27 cellular contexts compared by ENCODE assay signal in genomic region chr2:237835372-237835771, GRCh38.
"Had no signal": no experiment of that assay in that cellular context is flagged by ENCODE, and none has a peak within 500 bp of the region (broad histone marks: within the 10 kb centered on the region; RNA-seq: fewer than 3 reads in every experiment).

No MANE protein-coding gene starts in this region.

- H3K9me3 ChIP-seq: stomach, suprapubic skin, testis, thoracic aorta, thyroid gland, tibial artery, tibial nerve, transverse colon, upper lobe of left lung, upper lobe of right lung, uterus, vagina had no signal

- DNase-seq: stimulated activated CD4-positive, alpha-beta T cell treated with anti-CD3 and anti-CD28 coated beads, Interleukin-2, amount 100 ng/mL, for 48 hours; stimulated activated CD4-positive, alpha-beta T cell treated with anti-CD3 and anti-CD28 coated beads, Interleukin-4, amount 100 ng/mL, for 1 hour; stimulated activated CD4-positive, alpha-beta T cell treated with anti-CD3 and anti-CD28 coated beads, Interleukin-4, amount 100 ng/mL, for 24 hours; stimulated activated CD4-positive, alpha-beta T cell treated with anti-CD3 and anti-CD28 coated beads, Interleukin-4, amount 100 ng/mL, for 4 hours; stimulated activated CD8-positive, alpha-beta memory T cell treated with anti-CD3 and anti-CD28 coated beads, Interleukin-4, amount 100 ng/mL, for 48 hours; stimulated activated naive B cell treated with anti-CD40 and anti-IgM and Interleukin-4, amounts not matched to agents 10 μg/mL and 1 μg/mL and 100 μg/mL, for 72 hours; stimulated activated naive CD4-positive, alpha-beta T cell; stimulated activated naive CD4-positive, alpha-beta T cell treated with Interleukin-2 at 50 U/mL for 16 hours; stimulated activated naive CD8-positive, alpha-beta T cell treated with anti-CD3 and anti-CD28 coated beads, Interleukin-15, amount 100 ng/mL, for 72 hours; stimulated activated naive CD8-positive, alpha-beta T cell treated with anti-CD3 and anti-CD28 coated beads, Interleukin-15, Interleukin-2, amounts not matched to agents 100 U/mL and 50 U/mL, for 24 hours; stomach; substantia nigra; testis; thyroid gland; tibial artery; transverse colon; trophoblast cell; upper lobe of left lung; upper lobe of right lung; uterus had no signal

- H3K4me3 ChIP-seq: stomach, suprapubic skin, testis, thoracic aorta, thyroid gland, tibial artery, tibial nerve, transverse colon, upper lobe of left lung, upper lobe of right lung, uterus, vagina had no signal

- H3K4me1 ChIP-seq: stomach, suprapubic skin, testis, thyroid gland, tibial artery, tibial nerve, transverse colon, upper lobe of left lung, upper lobe of right lung, uterus, vagina had no signal

- ATAC-seq: stimulated activated effector memory CD8-positive, alpha-beta T cell treated with anti-CD3 and anti-CD28 coated beads, Interleukin-12 subunit alpha, Interleukin-12 subunit beta, amount 100 ng/mL, for 72 hours; stimulated activated memory B cell treated with anti-CD40 and anti-IgM and Interleukin-4, amounts not matched to agents 10 μg/mL and 1 μg/mL and 100 μg/mL, for 72 hours; stimulated activated naive B cell treated with anti-CD40 and anti-IgM and Interleukin-4, amounts not matched to agents 10 μg/mL and 1 μg/mL and 100 μg/mL, for 72 hours; stimulated activated naive CD8-positive, alpha-beta T cell treated with anti-CD3 and anti-CD28 coated beads, Interleukin-15, amount 100 ng/mL, for 72 hours; stimulated activated naive CD8-positive, alpha-beta T cell treated with anti-CD3 and anti-CD28 coated beads, Interleukin-15, Interleukin-2, amounts not matched to agents 100 U/mL and 50 U/mL, for 24 hours; upper lobe of right lung had no signal

- FAIRE-seq: urothelium cell line had no signal

- H3K27ac ChIP-seq: stomach, suprapubic skin, testis, thoracic aorta, thyroid gland, tibial artery, tibial nerve, transverse colon, upper lobe of left lung, upper lobe of right lung, uterus, vagina had no signal

- H3K27me3 ChIP-seq: stomach, suprapubic skin, testis, thyroid gland, tibial artery, tibial nerve, transverse colon, upper lobe of left lung, upper lobe of right lung, uterus, vagina had no signal

- H3K36me3 ChIP-seq: stomach, suprapubic skin, thoracic aorta, thyroid gland, tibial artery, tibial nerve, transverse colon, upper lobe of left lung, upper lobe of right lung, uterus, vagina had no signal
